Comparison of ENCODE assay signal across 15 cellular contexts in the genomic region with DNA sequence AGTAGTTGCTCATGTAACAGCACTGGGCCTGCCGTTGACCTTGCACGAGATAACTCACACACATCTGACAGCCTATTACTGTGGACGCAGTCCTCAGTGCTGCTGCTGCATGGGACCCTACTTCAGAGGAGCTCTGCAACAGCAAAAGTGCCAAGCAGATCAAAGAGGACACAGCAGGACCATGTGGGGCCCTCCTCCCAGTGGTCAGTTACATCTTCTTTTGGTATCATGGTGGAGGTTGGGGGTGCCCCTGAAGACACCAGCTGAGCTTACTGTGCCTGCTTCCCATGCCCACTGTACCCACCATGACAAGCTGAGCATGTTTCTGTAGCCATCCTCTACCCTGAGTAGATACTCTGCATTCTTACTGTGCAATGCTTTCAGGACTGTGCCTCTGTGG. TPM values are rescaled to one million over a fixed set of nuclear protein-coding genes. Genes with fewer than 3 reads are reported as not detected.
"Had no signal": no experiment of that assay in that cellular context is flagged by ENCODE, and none has a peak within 500 bp of the region (broad histone marks: within the 10 kb centered on the region; RNA-seq: fewer than 3 reads in every experiment).

No MANE protein-coding gene starts in this region.

RNA-seq across cellular contexts. Expression of gene KCNJ18, which starts 41.6 kb away (rescaled TPM):
- total RNA-seq: activated B cell treated with CpG ODN at 0.5 μM for 24 hours; activated CD4-positive, alpha-beta memory T cell treated with anti-CD3 and anti-CD28 coated beads for 36 hours; activated CD4-positive, alpha-beta memory T cell treated with anti-CD3 and anti-CD28 coated beads, Interleukin-2, amount 10 ng/mL, durations not matched to agents 7 days and 5 days; activated CD4-positive, alpha-beta T cell treated with anti-CD3 and anti-CD28 coated beads for 36 hours; activated CD4-positive, alpha-beta T cell treated with anti-CD3 and anti-CD28 coated beads, Interleukin-2, amount 10 ng/mL, durations not matched to agents 24 days and 14 days; activated CD4-positive, alpha-beta T cell treated with anti-CD3 and anti-CD28 coated beads, Interleukin-2, amount 10 ng/mL, durations not matched to agents 7 days and 5 days; activated CD8-positive, alpha-beta memory T cell treated with anti-CD3 and anti-CD28 coated beads for 36 hours; activated CD8-positive, alpha-beta memory T cell treated with anti-CD3 and anti-CD28 coated beads, Interleukin-2, amount 10 ng/mL, durations not matched to agents 7 days and 5 days; activated CD8-positive, alpha-beta T cell treated with anti-CD3 and anti-CD28 coated beads for 36 hours; activated CD8-positive, alpha-beta T cell treated with anti-CD3 and anti-CD28 coated beads, Interleukin-2, amount 10 ng/mL, durations not matched to agents 7 days and 5 days; T-cell; T-helper 1 cell treated with Interleukin-12 subunit alpha and Interleukin-12 subunit beta and Interleukin-4 antibody, amounts not matched to agents 30 ng/mL and 1 ng/mL, for 36 hours; T-helper 17 cell; T-helper 2 cell treated with Interferon-gamma antibody and Interleukin-4, amounts not matched to agents 100 ng/mL and 5 ng/mL, for 36 hours; WTC11 had no signal
